Comparison of ENCODE assay signal across 1 cellular context in genomic region chr10:78203915-78204818, GRCh38.
TF ChIP-seq lines count a peak whose summit lies in the region.

No MANE protein-coding gene starts in this region.

TF ChIP-seq in SK-N-SH, 30 proteins besides CTCF, POLR2A, EP300 and RAD21 (continued from another document):
- TF ChIP-seq YY1 (IDR thresholded peaks at IDR 0.05; ENCODE audit: low read depth), result no peak
- TF ChIP-seq GATA2 (CRISPR knock-in tag; IDR thresholded peaks at IDR 0.05), result peak; percentile 84
- TF ChIP-seq USF1 (IDR thresholded peaks at IDR 0.05; ENCODE audit: borderline replicate concordance, low read depth), result no peak
- TF ChIP-seq NFIC (IDR thresholded peaks at IDR 0.05; ENCODE audit: borderline replicate concordance), result peak; percentile 47; the same call in 1 of the 2 replicates
- TF ChIP-seq SMC3 (IDR thresholded peaks at IDR 0.05; ENCODE audit: low read depth, low read length), result peak; percentile 19; the same call in 1 of the 2 replicates
- TF ChIP-seq RCOR1 (IDR thresholded peaks at IDR 0.05; ENCODE audit: low read length), result peak; percentile 39; the same call in 1 of the 2 replicates
- no peak for TF ChIP-seq USF2 (IDR thresholded peaks at IDR 0.05; ENCODE audit: borderline replicate concordance, low read depth, low read length)
- no peak for TF ChIP-seq NRF1 (IDR thresholded peaks at IDR 0.05; ENCODE audit: low read depth, low read length)
- TF ChIP-seq MAX (IDR thresholded peaks at IDR 0.05; ENCODE audit: low read depth), result no peak
- TF ChIP-seq EZH2phosphoT487 (IDR thresholded peaks at IDR 0.05; ENCODE audit: borderline replicate concordance, low read depth), result no peak
- no peak for TF ChIP-seq MEF2A (IDR thresholded peaks at IDR 0.05; ENCODE audit: borderline replicate concordance, low read depth)
- TF ChIP-seq JUND (IDR thresholded peaks at IDR 0.05), result no peak
- TF ChIP-seq RFX5 (IDR thresholded peaks at IDR 0.05; ENCODE audit: low read length), result no peak
- no peak for TF ChIP-seq TEAD4 (IDR thresholded peaks at IDR 0.05; ENCODE audit: borderline replicate concordance, insufficient read depth)
- TF ChIP-seq FOXM1 (IDR thresholded peaks at IDR 0.05; ENCODE audit: low read depth), result no peak
- TF ChIP-seq MXI1 (IDR thresholded peaks at IDR 0.05; ENCODE audit: low read depth, low read length), result peak; percentile 79; the same call in 1 of the 2 replicates
- no peak for TF ChIP-seq PBX3 (IDR thresholded peaks at IDR 0.05)
- TF ChIP-seq ZBTB33 (IDR thresholded peaks at IDR 0.05; ENCODE audit: borderline replicate concordance, low read depth), result no peak
- TF ChIP-seq POLR2AphosphoS5 (IDR thresholded peaks at IDR 0.05; ENCODE audit: low read depth, low read length), result no peak
- TF ChIP-seq FOXJ3 (CRISPR knock-in tag; IDR thresholded peaks at IDR 0.05), result peak; percentile 66; the same call in 1 of the 2 replicates
- TF ChIP-seq TCF12 (IDR thresholded peaks at IDR 0.05), result no peak
- no peak for TF ChIP-seq SIN3A (IDR thresholded peaks at IDR 0.05; ENCODE audit: borderline replicate concordance, low read depth, low read length)
